8 cellular contexts compared by ENCODE assay signal in genomic region chr12:53267309-53268008, GRCh38. TPM values are rescaled to one million over a fixed set of nuclear protein-coding genes. Genes with fewer than 3 reads are reported as not detected.
DNase-seq lines count a peak whose midpoint lies in the region; ATAC-seq and TF ChIP-seq lines count a peak whose summit lies in the region.

No MANE protein-coding gene starts in this region.

- peak overlapping the region; percentile 79 for H3K4me3 ChIP-seq in kidney epithelial cell (ENCODE audit: low read depth, low read length)

- CTCF ChIA-PET in activated naive CD4-positive, alpha-beta T cell treated with anti-CD3 and anti-CD28 coated beads for 36 hours (lab: Charles Lee): interaction anchor here (0.5 to 9.9 kb wide), 24 partner anchors 8 to 202 kb away, joined by 3 to 141 read pairs (median 6); partner anchors contain the start of genes AAAS, CSAD, ITGB7 and PFDN5

- no peak for TF ChIP-seq CTCF in kidney epithelial cell (IDR thresholded peaks at IDR 0.05; ENCODE audit: insufficient read depth, low read length, poor library complexity, severe bottlenecking)

- intact Hi-C loops in activated naive CD4-positive, alpha-beta T cell treated with anti-CD3 and anti-CD28 coated beads for 36 hours (cut with micrococcal nuclease): loop anchor here (1.0 to 2.0 kb wide), 10 partner anchors 15 to 234 kb away; partner anchors contain the start of genes AAAS, MYG1, PCBP2 and PFDN5

- H3K4me3 Mint-ChIP-seq in activated naive CD4-positive, alpha-beta T cell treated with anti-CD3 and anti-CD28 coated beads for 36 hours: peak overlapping the region; percentile 99

- DNase-seq in Kasumi-1 (lab: John Stamatoyannopoulos, UW) (peak; percentile 46 to 58), kidney epithelial cell (ENCODE audit: low read depth) (no peak), DMS153 treated with DMSO at 0.1 percent for 48 hours (lab: John Stamatoyannopoulos, UW; ENCODE audit: unreplicated experiment) (no peak), HPDE6-E6E7 (ENCODE audit: extremely low spot score) (no peak), AG08395 (ENCODE audit: low spot score) (no peak)
- peak; percentile 61 for DNase-seq in activated naive CD4-positive, alpha-beta T cell treated with anti-CD3 and anti-CD28 coated beads for 36 hours
- DNase-seq in stimulated activated CD8-positive, alpha-beta memory T cell treated with anti-CD3 and anti-CD28 coated beads, Interleukin-7, amount 100 ng/mL, for 48 hours (ENCODE audit: extremely low read depth in 1 of 2, low read depth in 1 of 2): peak; percentile 25 to 34

- H3K27me3 ChIP-seq in kidney epithelial cell (ENCODE audit: control insufficient read depth, insufficient read depth, low read length): no peaks in the 10 kb centered on the region

- H3K36me3 ChIP-seq in kidney epithelial cell (ENCODE audit: control insufficient read depth, insufficient read depth, low read length): no peaks in the 10 kb centered on the region

- peaks cover 36% of the 10 kb centered on the region for H3K36me3 Mint-ChIP-seq in activated naive CD4-positive, alpha-beta T cell treated with anti-CD3 and anti-CD28 coated beads for 36 hours (ENCODE audit: low read depth)

- ATAC-seq in GM18498 (IDR thresholded peaks at IDR 0.05; ENCODE audit: unreplicated experiment): peak; percentile 26

- no peaks in the 10 kb centered on the region for H3K9me3 Mint-ChIP-seq in activated naive CD4-positive, alpha-beta T cell treated with anti-CD3 and anti-CD28 coated beads for 36 hours

- H3K4me1 Mint-ChIP-seq in activated naive CD4-positive, alpha-beta T cell treated with anti-CD3 and anti-CD28 coated beads for 36 hours (ENCODE audit: low read depth): peaks cover 22% of the 10 kb centered on the region

- peak overlapping the region; percentile 99 for H3K27ac Mint-ChIP-seq in activated naive CD4-positive, alpha-beta T cell treated with anti-CD3 and anti-CD28 coated beads for 36 hours

- H3K27me3 Mint-ChIP-seq in activated naive CD4-positive, alpha-beta T cell treated with anti-CD3 and anti-CD28 coated beads for 36 hours (ENCODE audit: low read depth): no peaks in the 10 kb centered on the region

RNA-seq across cellular contexts. Expression of gene ESPL1, which starts 0.6 kb away (rescaled TPM):
- 10 to 100 TPM; 53.3 to 54.2 TPM for total RNA-seq in activated naive CD4-positive, alpha-beta T cell treated with anti-CD3 and anti-CD28 coated beads for 36 hours
- total RNA-seq in kidney epithelial cell: 2.2 and 4.0 TPM in 2 replicates

RNA-seq across cellular contexts. Expression of gene PFDN5, which starts 27.9 kb away (rescaled TPM):
- total RNA-seq in activated naive CD4-positive, alpha-beta T cell treated with anti-CD3 and anti-CD28 coated beads for 36 hours: 100 to 1,000 TPM; 376 to 383 TPM
- 291 and 301 TPM in 2 replicates for total RNA-seq in kidney epithelial cell

RNA-seq across cellular contexts. Expression of gene MYG1, which starts 32.0 kb away (rescaled TPM):
- total RNA-seq in activated naive CD4-positive, alpha-beta T cell treated with anti-CD3 and anti-CD28 coated beads for 36 hours: 10 to 100 TPM; 59.6 to 68.4 TPM
- 73.1 and 75.3 TPM in 2 replicates for total RNA-seq in kidney epithelial cell

RNA-seq across cellular contexts. Expression of gene RARG, which starts 35.5 kb away (rescaled TPM):
- total RNA-seq in activated naive CD4-positive, alpha-beta T cell treated with anti-CD3 and anti-CD28 coated beads for 36 hours: 1 to 10 TPM; 4.0 to 4.6 TPM
- 6.1 and 6.9 TPM in 2 replicates for total RNA-seq in kidney epithelial cell

RNA-seq across cellular contexts. Expression of gene AAAS, which starts 54.0 kb away (rescaled TPM):
- 10 to 100 TPM; 81.0 to 83.4 TPM for total RNA-seq in activated naive CD4-positive, alpha-beta T cell treated with anti-CD3 and anti-CD28 coated beads for 36 hours
- total RNA-seq in kidney epithelial cell: 56.3 and 62.3 TPM in 2 replicates

Comparison
In these comparisons a context has a peak if more than half of its experiments do, and no peak if none do; other contexts are left out.
1. DNase-seq: peak in Kasumi-1 (2 of 2), activated naive CD4-positive, alpha-beta T cell treated with anti-CD3 and anti-CD28 coated beads for 36 hours (single experiment) and stimulated activated CD8-positive, alpha-beta memory T cell treated with anti-CD3 and anti-CD28 coated beads, Interleukin-7, amount 100 ng/mL, for 48 hours (2 of 2); none in kidney epithelial cell (single experiment), DMS153 treated with DMSO at 0.1 percent for 48 hours (single experiment), HPDE6-E6E7 (single experiment) and AG08395 (single experiment).
2. RNA of gene ESPL1, which starts 0.6 kb away (total RNA-seq): 53.3 to 54.2 TPM in activated naive CD4-positive, alpha-beta T cell treated with anti-CD3 and anti-CD28 coated beads for 36 hours; 2.2 to 4.0 TPM in kidney epithelial cell; every median in the first group is over 10 times any median in the second.